ENCODE assay signal across 9 cellular contexts in the genomic region with DNA sequence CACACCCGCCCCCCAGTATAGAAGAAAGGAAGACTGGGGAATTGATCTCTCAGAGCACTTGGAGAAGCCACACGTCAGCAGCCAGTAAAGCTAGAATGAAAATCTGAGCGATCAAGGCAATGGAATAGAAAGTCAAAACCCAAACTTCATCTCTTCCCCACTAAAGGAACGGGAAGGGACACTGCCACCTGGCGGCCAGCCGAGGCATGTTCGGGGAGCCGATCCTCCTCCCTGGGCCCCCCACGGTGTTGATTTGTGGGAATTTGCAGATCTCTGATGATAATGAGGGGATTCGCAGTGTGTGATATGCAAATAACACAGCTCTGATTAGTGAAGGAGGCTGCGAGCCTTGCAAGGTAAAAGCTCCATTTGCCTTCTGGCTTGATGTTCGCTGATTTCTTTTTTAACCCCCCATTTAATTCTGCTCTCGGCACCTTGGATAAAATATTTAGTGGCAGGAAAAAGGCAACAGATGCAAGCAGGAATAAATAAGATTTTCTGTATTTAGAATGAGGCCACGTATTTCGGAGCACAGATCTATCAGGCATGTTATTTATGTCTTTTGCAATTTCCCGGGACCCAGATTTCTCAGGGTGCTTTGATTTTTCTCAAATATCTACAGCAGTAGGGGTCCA.
A peak's percentile ranks its signal among the peaks of the same experiment; 100 is the strongest.
DNase-seq lines count a peak whose midpoint lies in the region; ATAC-seq, FAIRE-seq and TF ChIP-seq lines count a peak whose summit lies in the region.
"Had no signal": no experiment of that assay in that cellular context is flagged by ENCODE, and none has a peak within 500 bp of the region (broad histone marks: within the 10 kb centered on the region; RNA-seq: fewer than 3 reads in every experiment).

No MANE protein-coding gene starts in this region.

- ATAC-seq in GM21515 (IDR thresholded peaks at IDR 0.05; ENCODE audit: unreplicated experiment), result peak; percentile 63
- no peak for ATAC-seq in HG02571 (IDR thresholded peaks at IDR 0.05; ENCODE audit: unreplicated experiment)

- H3K9me3 Mint-ChIP-seq in Calu3 (ENCODE audit: low read depth, unreplicated experiment) (peaks cover 13% of the 10 kb centered on the region), mesothelial cell of epicardium (no peaks in the 10 kb centered on the region)

- intact Hi-C loops in Calu3 (cut with micrococcal nuclease; ENCODE audit: unreplicated experiment), result no loop called here

- CTCF ChIA-PET in Calu3 (lab: Charles Lee), result no interaction called here

- H3K4me1 Mint-ChIP-seq in Calu3 (ENCODE audit: low read depth, unreplicated experiment), result no peaks in the 10 kb centered on the region
- no peaks in the 10 kb centered on the region for H3K4me1 Mint-ChIP-seq in mesothelial cell of epicardium
- H3K4me1 Mint-ChIP-seq: memory B cell had no signal

- H3K4me3 Mint-ChIP-seq in Calu3 (ENCODE audit: low read depth, unreplicated experiment) (no peak overlapping the region), mesothelial cell of epicardium (no peak overlapping the region)
- H3K4me3 Mint-ChIP-seq: memory B cell had no signal

- H3K27ac Mint-ChIP-seq in Calu3 (ENCODE audit: unreplicated experiment) (no peak overlapping the region), mesothelial cell of epicardium (no peak overlapping the region)
- H3K27ac Mint-ChIP-seq: memory B cell had no signal

- H3K4me3 ChIP-seq in bronchial epithelial cell (ENCODE audit: low read depth, low read length), result no peak overlapping the region

- H3K36me3 ChIP-seq in bronchial epithelial cell (ENCODE audit: control insufficient read depth, insufficient read depth, low read length), result no peaks in the 10 kb centered on the region

- peak; percentile 50 for TF ChIP-seq CTCF in Calu3 (IDR thresholded peaks at IDR 0.05; ENCODE audit: unreplicated experiment)
- peak; percentile 39 for TF ChIP-seq CTCF in bronchial epithelial cell (IDR thresholded peaks at IDR 0.05; ENCODE audit: insufficient read depth, low read length, severe bottlenecking)
- TF ChIP-seq CTCF in mesothelial cell of epicardium (IDR thresholded peaks at IDR 0.05; ENCODE audit: unreplicated experiment), result peak; percentile 83

- DNase-seq in Calu3 (peak; percentile 25), NCI-H345 (lab: John Stamatoyannopoulos, UW) (peak; percentile 49), bronchial epithelial cell (ENCODE audit: low read depth) (no peak), mesothelial cell of epicardium (ENCODE audit: low spot score in 2 of 2, unreplicated experiment in 2 of 2) (peak in 1 of 2 experiments; percentile 65), activated gamma-delta T cell (lab: John Stamatoyannopoulos, UW) (no peak), T-helper 9 cell (no peak)

- H3K27me3 ChIP-seq in bronchial epithelial cell (ENCODE audit: control insufficient read depth, insufficient read depth, low read length), result no peaks in the 10 kb centered on the region

- no peak for FAIRE-seq in bronchial epithelial cell (lab: Jason Lieb, UNC)

- no peaks in the 10 kb centered on the region for H3K36me3 Mint-ChIP-seq in Calu3 (ENCODE audit: insufficient read depth, unreplicated experiment)
- H3K36me3 Mint-ChIP-seq in mesothelial cell of epicardium, result no peaks in the 10 kb centered on the region
- H3K36me3 Mint-ChIP-seq: memory B cell had no signal

- H3K27me3 Mint-ChIP-seq in Calu3 (ENCODE audit: unreplicated experiment) (no peaks in the 10 kb centered on the region), mesothelial cell of epicardium (ENCODE audit: low read depth) (peaks cover 25% of the 10 kb centered on the region)

- no TSS peak for BruUV-seq in Calu3 (replicated peaks; lab: Mats Ljungman, UMichigan)

Comparison
In these comparisons a context has a peak if more than half of its experiments do, and no peak if none do; other contexts are left out.
1. DNase-seq: peak in Calu3 (single experiment) and NCI-H345 (single experiment); none in bronchial epithelial cell (single experiment), activated gamma-delta T cell (single experiment) and T-helper 9 cell (single experiment).
2. Peak in every context shown above with its lines, with median percentiles within 50 percentile points of each other: CTCF ChIP-seq.